ENCODE assay signal across 17 cellular contexts in the genomic region with DNA sequence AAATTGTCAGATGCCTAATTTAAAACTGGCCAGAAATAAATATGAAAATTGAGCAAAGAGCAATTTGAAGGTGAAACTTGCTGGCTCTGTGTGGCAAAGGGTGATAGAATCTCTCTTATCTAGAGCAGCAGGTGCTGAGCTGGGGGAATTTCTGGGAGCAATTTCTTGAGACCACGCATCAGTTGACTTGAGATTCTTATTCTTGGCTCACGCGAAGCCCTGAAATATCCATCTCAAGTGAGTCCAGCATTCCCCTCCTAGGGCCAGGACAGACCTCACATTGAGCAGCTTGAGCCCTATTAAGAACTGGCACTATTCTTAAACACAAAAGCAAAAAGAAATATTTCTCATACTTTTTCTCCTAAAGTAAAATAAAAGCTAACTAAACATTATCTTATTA.
DNase-seq lines count a peak whose midpoint lies in the region; ATAC-seq, FAIRE-seq and TF ChIP-seq lines count a peak whose summit lies in the region.
"Had no signal": no experiment of that assay in that cellular context is flagged by ENCODE, and none has a peak within 500 bp of the region (broad histone marks: within the 10 kb centered on the region; RNA-seq: fewer than 3 reads in every experiment).

No MANE protein-coding gene starts in this region.

- H3K27me3 ChIP-seq in RWPE2 (ENCODE audit: insufficient read depth, poor library complexity, severe bottlenecking), result no peaks in the 10 kb centered on the region
- H3K27me3 ChIP-seq: BLaER1 treated with 17β-estradiol and CSF1 and Interleukin-3, amounts not matched to agents 10 nM and 100 nM had no signal

- ATAC-seq in A549 (no peak), RWPE2 (ENCODE audit: low read depth) (no peak)
- ATAC-seq: CD8-positive, alpha-beta T cell; GM12878; HepG2 had no signal

- no peak for TF ChIP-seq EP300 in A549 (IDR thresholded peaks at IDR 0.05)

- peaks cover 49% of the 10 kb centered on the region for H3K4me1 ChIP-seq in A549
- peaks cover 23% of the 10 kb centered on the region for H3K4me1 ChIP-seq in RWPE2 (ENCODE audit: insufficient read depth, poor library complexity, severe bottlenecking)
- H3K4me1 ChIP-seq: BLaER1 treated with 17β-estradiol and CSF1 and Interleukin-3, amounts not matched to agents 10 nM and 100 nM; HAP-1 had no signal

- POLR2A ChIA-PET in A549 (lab: Yijun Ruan, JAX) (no interaction called here), GM10248 (lab: Yijun Ruan, JAX) (no interaction called here)

- peak overlapping the region; percentile 35 to 69; a peak in 4 of 6 replicates for H3K27ac ChIP-seq in A549
- peak overlapping the region; percentile 15 for H3K27ac ChIP-seq in RWPE2 (ENCODE audit: poor library complexity, severe bottlenecking)
- peak overlapping the region; percentile 5 for H3K27ac ChIP-seq in temporal lobe (ENCODE audit: low read depth, low read length)
- H3K27ac ChIP-seq: 22Rv1; BLaER1 treated with 17β-estradiol and CSF1 and Interleukin-3, amounts not matched to agents 10 nM and 100 nM had no signal

- WGBS in A549 (ENCODE audit: missing lambda C conversion rate), result 83% methylated on average over 3 of the region's 3 CpGs

- no peak for DNase-seq in A549 (ENCODE audit: low read depth in 1 of 2, low spot score in 1 of 2)
- no peak for DNase-seq in RWPE2 (ENCODE audit: low spot score)
- DNase-seq in cerebellum (ENCODE audit: low spot score), result peak; percentile 25
- DNase-seq in NCI-H2081 (lab: John Stamatoyannopoulos, UW), result no peak
- DNase-seq in GM10248 (ENCODE audit: extremely low spot score), result no peak
- no peak for DNase-seq in DMS53 (lab: John Stamatoyannopoulos, UW)
- DNase-seq: Calu3; CD8-positive, alpha-beta T cell; GF-D8; KG1 had no signal

- no peak for TF ChIP-seq RAD21 in A549 (conservative IDR thresholded peaks at IDR 0.05 in 1 of 2, IDR thresholded peaks at IDR 0.05 in 1 of 2)

- H3K4me2 ChIP-seq in A549, result peak overlapping the region; percentile 31; the same call in 1 of the 3 replicates
- H3K4me2 ChIP-seq: BLaER1 treated with 17β-estradiol and CSF1 and Interleukin-3, amounts not matched to agents 10 nM and 100 nM had no signal

- FAIRE-seq in A549 (lab: Jason Lieb, UNC), result no peak
- FAIRE-seq: GM12878, H1, HepG2 had no signal

- H3K9me3 ChIP-seq in A549 (no peaks in the 10 kb centered on the region), RWPE2 (ENCODE audit: severe bottlenecking) (no peaks in the 10 kb centered on the region)
- H3K9me3 ChIP-seq: BLaER1 treated with 17β-estradiol and CSF1 and Interleukin-3, amounts not matched to agents 10 nM and 100 nM; HAP-1 had no signal

- no peaks in the 10 kb centered on the region for H3K36me3 ChIP-seq in RWPE2 (ENCODE audit: low read depth)
- H3K36me3 ChIP-seq: BLaER1 treated with 17β-estradiol and CSF1 and Interleukin-3, amounts not matched to agents 10 nM and 100 nM; HAP-1 had no signal

- no peak overlapping the region for H3K4me3 ChIP-seq in A549
- no peak overlapping the region for H3K4me3 ChIP-seq in RWPE2 (ENCODE audit: severe bottlenecking)
- H3K4me3 ChIP-seq: BLaER1 treated with 17β-estradiol and CSF1 and Interleukin-3, amounts not matched to agents 10 nM and 100 nM; GM12878; HAP-1 had no signal

- CTCF ChIA-PET in A549 (lab: Yijun Ruan, JAX) (no interaction called here), GM10248 (lab: Yijun Ruan, JAX) (interaction anchor here (1.4 kb wide), 1 partner anchor 15 kb away, joined by 3 read pairs; no protein-coding TSS in a partner anchor)

- TF ChIP-seq POLR2A in A549 (IDR thresholded peaks at IDR 0.05; ENCODE audit: low read length), result no peak

- TF ChIP-seq CTCF in A549 (IDR thresholded peaks at IDR 0.05) (no peak), RWPE2 (IDR thresholded peaks at IDR 0.05; ENCODE audit: poor library complexity, severe bottlenecking) (no peak), GM10248 (IDR thresholded peaks at IDR 0.05; ENCODE audit: control extremely low read depth, extremely low read depth, low read depth, missing control alignments) (no peak)

TF ChIP-seq in A549, 52 proteins besides CTCF, POLR2A, EP300 and RAD21:
- TF ChIP-seq HEYL (CRISPR knock-in tag; IDR thresholded peaks at IDR 0.05) (no peak), HOXA7 (CRISPR knock-in tag; IDR thresholded peaks at IDR 0.05) (no peak), GATA3 (IDR thresholded peaks at IDR 0.05; ENCODE audit: borderline replicate concordance) (no peak), NR3C1 (IDR thresholded peaks at IDR 0.05) (no peak), HMGXB4 (CRISPR knock-in tag; IDR thresholded peaks at IDR 0.05; ENCODE audit: borderline replicate concordance) (no peak), EHF (CRISPR knock-in tag; IDR thresholded peaks at IDR 0.05) (no peak), ZNF302 (CRISPR knock-in tag; IDR thresholded peaks at IDR 0.05) (no peak), JUN (IDR thresholded peaks at IDR 0.05) (no peak), POLR2AphosphoS2 (conservative IDR thresholded peaks at IDR 0.05; ENCODE audit: low read length) (no peak), RFX5 (IDR thresholded peaks at IDR 0.05) (no peak), JUNB (IDR thresholded peaks at IDR 0.05) (no peak), SREBF2 (IDR thresholded peaks at IDR 0.05) (no peak), CBX8 (IDR thresholded peaks at IDR 0.05) (no peak), KDM5A (IDR thresholded peaks at IDR 0.05) (no peak), CHD4 (IDR thresholded peaks at IDR 0.05; ENCODE audit: borderline replicate concordance) (no peak), HDAC2 (IDR thresholded peaks at IDR 0.05) (no peak), KDM1A (IDR thresholded peaks at IDR 0.05; ENCODE audit: low read depth) (no peak)
- TF ChIP-seq, protein P1, sequence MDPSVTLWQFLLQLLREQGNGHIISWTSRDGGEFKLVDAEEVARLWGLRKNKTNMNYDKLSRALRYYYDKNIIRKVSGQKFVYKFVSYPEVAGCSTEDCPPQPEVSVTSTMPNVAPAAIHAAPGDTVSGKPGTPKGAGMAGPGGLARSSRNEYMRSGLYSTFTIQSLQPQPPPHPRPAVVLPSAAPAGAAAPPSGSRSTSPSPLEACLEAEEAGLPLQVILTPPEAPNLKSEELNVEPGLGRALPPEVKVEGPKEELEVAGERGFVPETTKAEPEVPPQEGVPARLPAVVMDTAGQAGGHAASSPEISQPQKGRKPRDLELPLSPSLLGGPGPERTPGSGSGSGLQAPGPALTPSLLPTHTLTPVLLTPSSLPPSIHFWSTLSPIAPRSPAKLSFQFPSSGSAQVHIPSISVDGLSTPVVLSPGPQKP (IDR thresholded peaks at IDR 0.05; ENCODE audit: low read depth, low read length), result no peak
